In the genomic region with DNA sequence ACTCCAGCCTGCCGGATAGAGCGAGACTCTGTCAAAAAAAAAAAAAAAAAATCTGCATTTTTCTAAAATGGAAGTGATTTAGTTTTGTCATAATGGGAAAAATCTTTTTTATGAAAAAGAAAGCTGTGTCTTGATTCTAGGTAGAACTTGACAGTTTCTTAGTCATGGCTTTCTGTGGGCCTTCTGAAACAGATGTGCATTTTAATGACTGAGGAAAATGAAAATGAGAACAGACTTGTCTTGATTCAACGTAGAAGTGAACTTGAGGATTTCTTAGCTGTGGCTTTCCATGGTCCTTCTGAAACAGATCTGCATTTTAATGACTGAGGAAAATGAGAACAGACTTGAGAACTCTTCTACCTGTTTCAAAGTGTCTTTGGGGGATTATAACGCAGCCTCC, we compare ENCODE assay signal across 21 cellular contexts.
"Had no signal": no experiment of that assay in that cellular context is flagged by ENCODE, and none has a peak within 500 bp of the region (broad histone marks: within the 10 kb centered on the region; RNA-seq: fewer than 3 reads in every experiment).

No MANE protein-coding gene starts in this region.

- H3K9me3 Mint-ChIP-seq: activated B cell treated with CpG ODN at 0.5 μM for 24 hours; activated CD4-positive, alpha-beta T cell treated with anti-CD3 and anti-CD28 coated beads, Interleukin-2, amount 10 ng/mL, durations not matched to agents 24 days and 14 days; activated naive CD4-positive, alpha-beta T cell treated with anti-CD3 and anti-CD28 coated beads, Interleukin-2, amount 50 U/mL, for 24 hours; naive thymus-derived CD4-positive, alpha-beta T cell; neural crest cell; stimulated activated naive B cell treated with anti-CD40 and anti-IgM and Interleukin-4, amounts not matched to agents 10 μg/mL and 1 μg/mL and 100 μg/mL, for 72 hours; T-helper 1 cell treated with Interleukin-12 subunit alpha and Interleukin-12 subunit beta and Interleukin-4 antibody, amounts not matched to agents 30 μg/mL and 1 μg/mL, for 36 hours; type B pancreatic cell had no signal

- H3K27me3 Mint-ChIP-seq: activated B cell treated with CpG ODN at 0.5 μM for 24 hours; activated CD4-positive, alpha-beta T cell treated with anti-CD3 and anti-CD28 coated beads, Interleukin-2, amount 10 ng/mL, durations not matched to agents 24 days and 14 days; activated naive CD4-positive, alpha-beta T cell treated with anti-CD3 and anti-CD28 coated beads, Interleukin-2, amount 50 U/mL, for 24 hours; naive thymus-derived CD4-positive, alpha-beta T cell; stimulated activated naive B cell treated with anti-CD40 and anti-IgM and Interleukin-4, amounts not matched to agents 10 μg/mL and 1 μg/mL and 100 μg/mL, for 72 hours; type B pancreatic cell had no signal

- H3K4me1 Mint-ChIP-seq: activated B cell treated with CpG ODN at 0.5 μM for 24 hours, neural crest cell had no signal

- H3K27me3 ChIP-seq: esophagus muscularis mucosa, gastrocnemius medialis, left lung had no signal

- ATAC-seq: gastrocnemius medialis; left lung; naive thymus-derived CD4-positive, alpha-beta T cell; sciatic nerve; stimulated activated naive B cell treated with anti-CD40 and anti-IgM and Interleukin-4, amounts not matched to agents 10 μg/mL and 1 μg/mL and 100 μg/mL, for 72 hours had no signal

- DNase-seq: activated B cell treated with CpG ODN at 0.5 μM for 24 hours; activated CD4-positive, alpha-beta T cell treated with anti-CD3 and anti-CD28 coated beads, Interleukin-2, amount 10 ng/mL, durations not matched to agents 24 days and 14 days; activated gamma-delta T cell; cerebellar nuclear complex; gastrocnemius medialis; hippocampal formation; kidney glomerular epithelial cell; left lung; naive thymus-derived CD4-positive, alpha-beta T cell; stimulated activated CD4-positive, alpha-beta T cell treated with anti-CD3 and anti-CD28 coated beads, Interleukin-15, amount 100 ng/mL, for 24 hours; stimulated activated naive B cell treated with anti-CD40 and anti-IgM and Interleukin-4, amounts not matched to agents 10 μg/mL and 1 μg/mL and 100 μg/mL, for 72 hours had no signal

- H3K27ac ChIP-seq: coronary artery, esophagus muscularis mucosa, gastrocnemius medialis, left lung, thoracic aorta had no signal

- H3K9me3 ChIP-seq: esophagus muscularis mucosa, gastrocnemius medialis, left lung, thoracic aorta had no signal

- H3K4me3 ChIP-seq: coronary artery, esophagus muscularis mucosa, gastrocnemius medialis, left lung, lung, smooth muscle cell, thoracic aorta had no signal

- H3K4me1 ChIP-seq: gastrocnemius medialis had no signal

- H3K4me3 Mint-ChIP-seq: activated B cell treated with CpG ODN at 0.5 μM for 24 hours; activated CD4-positive, alpha-beta T cell treated with anti-CD3 and anti-CD28 coated beads, Interleukin-2, amount 10 ng/mL, durations not matched to agents 24 days and 14 days; activated naive CD4-positive, alpha-beta T cell treated with anti-CD3 and anti-CD28 coated beads, Interleukin-2, amount 50 U/mL, for 24 hours; naive thymus-derived CD4-positive, alpha-beta T cell; neural crest cell; stimulated activated naive B cell treated with anti-CD40 and anti-IgM and Interleukin-4, amounts not matched to agents 10 μg/mL and 1 μg/mL and 100 μg/mL, for 72 hours; T-helper 1 cell treated with Interleukin-12 subunit alpha and Interleukin-12 subunit beta and Interleukin-4 antibody, amounts not matched to agents 30 μg/mL and 1 μg/mL, for 36 hours; type B pancreatic cell had no signal

- H3K27ac Mint-ChIP-seq: activated B cell treated with CpG ODN at 0.5 μM for 24 hours; activated CD4-positive, alpha-beta T cell treated with anti-CD3 and anti-CD28 coated beads, Interleukin-2, amount 10 ng/mL, durations not matched to agents 24 days and 14 days; activated naive CD4-positive, alpha-beta T cell treated with anti-CD3 and anti-CD28 coated beads, Interleukin-2, amount 50 U/mL, for 24 hours; stimulated activated naive B cell treated with anti-CD40 and anti-IgM and Interleukin-4, amounts not matched to agents 10 μg/mL and 1 μg/mL and 100 μg/mL, for 72 hours; T-helper 1 cell treated with Interleukin-12 subunit alpha and Interleukin-12 subunit beta and Interleukin-4 antibody, amounts not matched to agents 30 μg/mL and 1 μg/mL, for 36 hours; type B pancreatic cell had no signal
